ENCODE assay signal across 30 cellular contexts in genomic region chr1:22406722-22407495, GRCh38. TPM values are rescaled to one million over a fixed set of nuclear protein-coding genes. Genes with fewer than 3 reads are reported as not detected.
DNase-seq lines count a peak whose midpoint lies in the region; ATAC-seq lines count a peak whose summit lies in the region.
"Had no signal": no experiment of that assay in that cellular context is flagged by ENCODE, and none has a peak within 500 bp of the region (broad histone marks: within the 10 kb centered on the region; RNA-seq: fewer than 3 reads in every experiment).

No MANE protein-coding gene starts in this region.

- intact Hi-C loops in activated naive CD4-positive, alpha-beta T cell treated with anti-CD3 and anti-CD28 coated beads for 36 hours (cut with micrococcal nuclease) = no loop called here

- no peak for DNase-seq in activated naive CD4-positive, alpha-beta T cell treated with anti-CD3 and anti-CD28 coated beads for 36 hours
- peak; percentile 54 for DNase-seq in astrocyte of the hippocampus (ENCODE audit: low read depth, low spot score)
- peak; percentile 37 for DNase-seq in islet precursor cell
- no peak for DNase-seq in activated gamma-delta T cell treated with Interleukin-2 at 50 U/mL for 16 hours
- DNase-seq in LoVo (ENCODE audit: low spot score) = no peak
- DNase-seq: activated CD4-positive, alpha-beta T cell treated with anti-CD3 and anti-CD28 coated beads for 36 hours; activated CD8-positive, alpha-beta memory T cell treated with anti-CD3 and anti-CD28 coated beads, Interleukin-2, amount 50 U/mL, for 48 hours; activated CD8-positive, alpha-beta T cell treated with anti-CD3 and anti-CD28 coated beads for 36 hours; activated naive CD4-positive, alpha-beta T cell treated with anti-CD3 and anti-CD28 coated beads, Interleukin-2, amount 50 U/mL, for 16 hours; anterior cingulate cortex; CD4-positive, CD25-positive, alpha-beta regulatory T cell; cortex of kidney; effector memory CD8-positive, alpha-beta T cell; erythroblast; H9; heart right ventricle; Kasumi-1; lower lobe of right lung; NCI-H748 treated with DMSO at 0.1 percent for 48 hours; pancreas; Peyer's patch; retina; SHP77 treated with DMSO at 0.1 percent for 48 hours; stimulated activated naive B cell treated with anti-CD40 and anti-IgM and Interleukin-4, amounts not matched to agents 10 μg/mL and 1 μg/mL and 100 μg/mL, for 72 hours; upper lobe of left lung had no signal

- H3K4me1 Mint-ChIP-seq in activated naive CD4-positive, alpha-beta T cell treated with anti-CD3 and anti-CD28 coated beads, Interleukin-2, amount 50 U/mL, for 24 hours = no peaks in the 10 kb centered on the region
- no peaks in the 10 kb centered on the region for H3K4me1 Mint-ChIP-seq in activated naive CD4-positive, alpha-beta T cell treated with anti-CD3 and anti-CD28 coated beads for 36 hours (ENCODE audit: low read depth)
- H3K4me1 Mint-ChIP-seq: activated CD4-positive, alpha-beta T cell treated with anti-CD3 and anti-CD28 coated beads for 36 hours; CD4-positive, CD25-positive, alpha-beta regulatory T cell; stimulated activated naive B cell treated with anti-CD40 and anti-IgM and Interleukin-4, amounts not matched to agents 10 μg/mL and 1 μg/mL and 100 μg/mL, for 72 hours had no signal

- no peak overlapping the region for H3K4me3 Mint-ChIP-seq in activated naive CD4-positive, alpha-beta T cell treated with anti-CD3 and anti-CD28 coated beads, Interleukin-2, amount 50 U/mL, for 24 hours
- H3K4me3 Mint-ChIP-seq in activated naive CD4-positive, alpha-beta T cell treated with anti-CD3 and anti-CD28 coated beads for 36 hours = no peak overlapping the region
- H3K4me3 Mint-ChIP-seq: activated CD4-positive, alpha-beta T cell treated with anti-CD3 and anti-CD28 coated beads for 36 hours; activated CD8-positive, alpha-beta T cell treated with anti-CD3 and anti-CD28 coated beads for 36 hours; CD4-positive, CD25-positive, alpha-beta regulatory T cell; effector memory CD8-positive, alpha-beta T cell; H9; neural crest cell; stimulated activated naive B cell treated with anti-CD40 and anti-IgM and Interleukin-4, amounts not matched to agents 10 μg/mL and 1 μg/mL and 100 μg/mL, for 72 hours; T-helper 2 cell treated with Interferon-gamma antibody and Interleukin-4, amounts not matched to agents 5 μg/mL and 100 μg/mL, for 36 hours had no signal

- peak overlapping the region; percentile 25 for H3K27ac Mint-ChIP-seq in activated naive CD4-positive, alpha-beta T cell treated with anti-CD3 and anti-CD28 coated beads, Interleukin-2, amount 50 U/mL, for 24 hours
- H3K27ac Mint-ChIP-seq in activated naive CD4-positive, alpha-beta T cell treated with anti-CD3 and anti-CD28 coated beads for 36 hours = no peak overlapping the region
- H3K27ac Mint-ChIP-seq: activated CD4-positive, alpha-beta T cell treated with anti-CD3 and anti-CD28 coated beads for 36 hours; activated CD8-positive, alpha-beta T cell treated with anti-CD3 and anti-CD28 coated beads for 36 hours; CD4-positive, CD25-positive, alpha-beta regulatory T cell; effector memory CD8-positive, alpha-beta T cell; stimulated activated naive B cell treated with anti-CD40 and anti-IgM and Interleukin-4, amounts not matched to agents 10 μg/mL and 1 μg/mL and 100 μg/mL, for 72 hours; T-helper 2 cell treated with Interferon-gamma antibody and Interleukin-4, amounts not matched to agents 5 μg/mL and 100 μg/mL, for 36 hours had no signal

- ATAC-seq in GM21717 (IDR thresholded peaks at IDR 0.05; ENCODE audit: unreplicated experiment) (no peak), HG03108 (IDR thresholded peaks at IDR 0.05; ENCODE audit: unreplicated experiment) (no peak)
- ATAC-seq: activated CD4-positive, alpha-beta T cell treated with anti-CD3 and anti-CD28 coated beads for 36 hours; activated CD8-positive, alpha-beta T cell treated with anti-CD3 and anti-CD28 coated beads for 36 hours; effector memory CD8-positive, alpha-beta T cell; heart right ventricle; lower lobe of right lung; pancreas; stimulated activated naive B cell treated with anti-CD40 and anti-IgM and Interleukin-4, amounts not matched to agents 10 μg/mL and 1 μg/mL and 100 μg/mL, for 72 hours had no signal

- no peaks in the 10 kb centered on the region for H3K9me3 Mint-ChIP-seq in activated naive CD4-positive, alpha-beta T cell treated with anti-CD3 and anti-CD28 coated beads, Interleukin-2, amount 50 U/mL, for 24 hours
- peaks cover 2% of the 10 kb centered on the region for H3K9me3 Mint-ChIP-seq in activated naive CD4-positive, alpha-beta T cell treated with anti-CD3 and anti-CD28 coated beads for 36 hours
- H3K9me3 Mint-ChIP-seq: activated CD8-positive, alpha-beta T cell treated with anti-CD3 and anti-CD28 coated beads for 36 hours; effector memory CD8-positive, alpha-beta T cell; neural crest cell; T-helper 2 cell treated with Interferon-gamma antibody and Interleukin-4, amounts not matched to agents 5 μg/mL and 100 μg/mL, for 36 hours had no signal

- peaks cover 22% of the 10 kb centered on the region for H3K27me3 Mint-ChIP-seq in activated naive CD4-positive, alpha-beta T cell treated with anti-CD3 and anti-CD28 coated beads, Interleukin-2, amount 50 U/mL, for 24 hours
- peaks cover 30% of the 10 kb centered on the region for H3K27me3 Mint-ChIP-seq in activated naive CD4-positive, alpha-beta T cell treated with anti-CD3 and anti-CD28 coated beads for 36 hours (ENCODE audit: low read depth)

- H3K36me3 Mint-ChIP-seq in activated naive CD4-positive, alpha-beta T cell treated with anti-CD3 and anti-CD28 coated beads, Interleukin-2, amount 50 U/mL, for 24 hours = no peaks in the 10 kb centered on the region
- H3K36me3 Mint-ChIP-seq in activated naive CD4-positive, alpha-beta T cell treated with anti-CD3 and anti-CD28 coated beads for 36 hours (ENCODE audit: low read depth) = no peaks in the 10 kb centered on the region
- H3K36me3 Mint-ChIP-seq: CD4-positive, CD25-positive, alpha-beta regulatory T cell; stimulated activated naive B cell treated with anti-CD40 and anti-IgM and Interleukin-4, amounts not matched to agents 10 μg/mL and 1 μg/mL and 100 μg/mL, for 72 hours had no signal

- CTCF ChIA-PET in activated naive CD4-positive, alpha-beta T cell treated with anti-CD3 and anti-CD28 coated beads for 36 hours (lab: Charles Lee) = interaction anchor here (1.2 kb wide), 1 partner anchor 8 kb away, joined by 3 read pairs; no protein-coding TSS in a partner anchor

RNA-seq across cellular contexts. Expression of gene ZBTB40, which starts 44.7 kb away (rescaled TPM):
- 10 to 100 TPM; 11.5 to 13.1 TPM for total RNA-seq in activated naive CD4-positive, alpha-beta T cell treated with anti-CD3 and anti-CD28 coated beads for 36 hours

Comparison
In these comparisons a context has a peak if more than half of its experiments do, and no peak if none do; other contexts are left out.
1. DNase-seq: peak in astrocyte of the hippocampus (single experiment) and islet precursor cell (single experiment); none in activated naive CD4-positive, alpha-beta T cell treated with anti-CD3 and anti-CD28 coated beads for 36 hours (single experiment), activated gamma-delta T cell treated with Interleukin-2 at 50 U/mL for 16 hours (single experiment) and LoVo (single experiment).